In the genomic region with DNA sequence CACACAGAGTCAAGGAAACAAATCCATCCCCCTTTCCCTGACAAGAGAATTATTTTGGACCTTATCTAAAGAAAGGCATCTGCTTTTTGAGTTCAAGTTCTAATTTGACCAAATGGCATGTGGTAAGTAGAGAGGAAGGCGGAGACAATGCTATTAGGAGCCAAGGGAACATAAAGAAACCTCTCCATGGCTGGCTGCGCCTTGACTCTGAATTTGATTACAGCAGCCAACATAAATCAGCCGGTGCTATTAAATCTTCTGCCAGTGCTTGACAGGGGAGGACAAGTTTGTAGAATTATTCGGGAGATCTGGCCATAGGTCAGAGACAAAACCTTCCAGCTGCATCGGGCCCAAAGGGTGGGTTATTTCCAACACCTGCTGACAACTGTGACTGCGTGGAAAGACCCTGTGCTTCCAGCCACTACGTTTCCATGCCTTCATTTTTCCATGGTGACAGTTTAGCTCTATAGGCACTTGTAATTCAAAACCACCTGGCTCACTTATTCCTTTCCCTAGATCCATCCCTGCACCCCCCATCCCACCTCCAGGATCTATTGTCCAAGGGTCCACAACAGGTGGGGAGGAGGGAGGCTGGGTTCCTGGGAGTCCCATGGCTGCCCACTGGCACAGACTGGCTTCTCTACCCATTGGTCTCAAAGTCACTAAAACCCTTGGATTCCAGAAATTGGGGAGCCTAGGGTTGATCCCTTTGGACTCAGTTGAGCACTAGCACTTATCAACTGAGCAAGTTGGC, we compare ENCODE assay signal across 20 cellular contexts. TPM values are rescaled to one million over a fixed set of nuclear protein-coding genes. Genes with fewer than 3 reads are reported as not detected.
DNase-seq lines count a peak whose midpoint lies in the region; ATAC-seq and TF ChIP-seq lines count a peak whose summit lies in the region.
"Had no signal": no experiment of that assay in that cellular context is flagged by ENCODE, and none has a peak within 500 bp of the region (broad histone marks: within the 10 kb centered on the region; RNA-seq: fewer than 3 reads in every experiment).

No MANE protein-coding gene starts in this region.

- H3K27me3 ChIP-seq in psoas muscle (ENCODE audit: insufficient read depth in 3 of 3, low read length in 2 of 3) (no peaks in the 10 kb centered on the region), Peyer's patch (no peaks in the 10 kb centered on the region), thyroid gland (no peaks in the 10 kb centered on the region)
- H3K27me3 ChIP-seq: BLaER1 had no signal

- ATAC-seq in psoas muscle (peak in 3 of 4 donors; percentile 36 to 64 (median 60)), HG02970 (IDR thresholded peaks at IDR 0.05; ENCODE audit: low FRiP score, unreplicated experiment) (no peak)

- TF ChIP-seq CTCF in psoas muscle (IDR thresholded peaks at IDR 0.05), result no peak
- TF ChIP-seq CTCF in Peyer's patch (IDR thresholded peaks at IDR 0.05), result no peak
- TF ChIP-seq CTCF in thyroid gland (IDR thresholded peaks at IDR 0.05), result no peak

- intact Hi-C loops in psoas muscle (cut with DNase I), result loop anchor here in 1 of 2 donors (5.0 kb wide), 1 partner anchor 33 kb away; no protein-coding TSS in a partner anchor
- intact Hi-C loops in thyroid gland (cut with DNase I), result no loop called here

- TF ChIP-seq POLR2A in Peyer's patch (IDR thresholded peaks at IDR 0.05) (no peak), thyroid gland (IDR thresholded peaks at IDR 0.05) (no peak)

- H3K27ac ChIP-seq in psoas muscle, result peak overlapping the region; percentile 23
- no peak overlapping the region for H3K27ac ChIP-seq in Peyer's patch
- no peak overlapping the region for H3K27ac ChIP-seq in thyroid gland
- H3K27ac ChIP-seq: BLaER1, KMS-11, PC-9 had no signal

- no peaks in the 10 kb centered on the region for H3K36me3 ChIP-seq in psoas muscle (ENCODE audit: insufficient read depth in 1 of 2, low read depth in 1 of 2)
- H3K36me3 ChIP-seq in Peyer's patch, result no peaks in the 10 kb centered on the region
- H3K36me3 ChIP-seq in thyroid gland, result no peaks in the 10 kb centered on the region
- H3K36me3 ChIP-seq: BLaER1 had no signal

- no peaks in the 10 kb centered on the region for H3K9me3 ChIP-seq in psoas muscle
- H3K9me3 ChIP-seq in Peyer's patch, result no peaks in the 10 kb centered on the region
- no peaks in the 10 kb centered on the region for H3K9me3 ChIP-seq in thyroid gland
- H3K9me3 ChIP-seq: BLaER1 had no signal

- H3K4me3 ChIP-seq in psoas muscle, result no peak overlapping the region
- H3K4me3 ChIP-seq in Peyer's patch, result no peak overlapping the region
- no peak overlapping the region for H3K4me3 ChIP-seq in thyroid gland (replicated peaks in 1 of 3)
- H3K4me3 ChIP-seq: BLaER1, PC-9 had no signal

- 25 to 36% (median 31%) methylated on average over 7 of the region's 7 CpGs for WGBS in psoas muscle, 3 donors
- 90 to 93% methylated on average over 7 of the region's 7 CpGs for WGBS in thyroid gland, 2 donors

- DNase-seq in NCI-H2107 treated with DMSO at 0.1 percent for 48 hours (lab: John Stamatoyannopoulos, UW; ENCODE audit: unreplicated experiment) (peak; percentile 32), NCI-H2107 (lab: John Stamatoyannopoulos, UW) (no peak), NCI-H1092 (lab: John Stamatoyannopoulos, UW) (peak; percentile 25), NCI-H69 (lab: John Stamatoyannopoulos, UW) (peak; percentile 16), psoas muscle (no peak), Peyer's patch (no peak), thyroid gland (no peak)
- DNase-seq: Calu3; CD4-positive, alpha-beta memory T cell; HFFc6; NCI-H1694; NCI-H2171; NCI-H446 treated with DMSO at 0.1 percent for 48 hours; NCI-H748 treated with DMSO at 0.1 percent for 48 hours; PC-9 had no signal

- H3K4me1 ChIP-seq in psoas muscle (peaks cover 23% of the 10 kb centered on the region), Peyer's patch (no peaks in the 10 kb centered on the region), thyroid gland (peaks cover 0 to under 1% of the 10 kb centered on the region in 2 donors)

RNA-seq across cellular contexts. Expression of gene COLQ, which starts 15.9 kb away (rescaled TPM):
- total RNA-seq in psoas muscle (10 to 100 TPM in 2 of 4 donors, 1 to 10 TPM in 2; 4.6 to 18.2 (median 11.1) TPM), Peyer's patch (10 to 100 TPM in 1 of 4 donors, 1 to 10 TPM in 2, under 1 TPM in 1; 0.53 to 13.2 (median 2.6) TPM), thyroid gland (1 to 10 TPM in 3 of 4 donors, under 1 TPM in 1; 0.81 to 3.1 (median 2.8) TPM)
- 10 to 100 TPM in 1 of 3 donors, 1 to 10 TPM in 2; 6.9 to 12.3 (median 9.7) TPM for polyA plus RNA-seq in psoas muscle
- total RNA-seq: H4, HT-29 had no signal

Comparison
In these comparisons a context has a peak if more than half of its experiments do, and no peak if none do; other contexts are left out.
1. DNase-seq: peak in NCI-H2107 treated with DMSO at 0.1 percent for 48 hours (single experiment), NCI-H1092 (single experiment) and NCI-H69 (single experiment); none in NCI-H2107 (single experiment), psoas muscle (0 of 2), Peyer's patch (0 of 3) and thyroid gland (0 of 2).